In the genomic region with DNA sequence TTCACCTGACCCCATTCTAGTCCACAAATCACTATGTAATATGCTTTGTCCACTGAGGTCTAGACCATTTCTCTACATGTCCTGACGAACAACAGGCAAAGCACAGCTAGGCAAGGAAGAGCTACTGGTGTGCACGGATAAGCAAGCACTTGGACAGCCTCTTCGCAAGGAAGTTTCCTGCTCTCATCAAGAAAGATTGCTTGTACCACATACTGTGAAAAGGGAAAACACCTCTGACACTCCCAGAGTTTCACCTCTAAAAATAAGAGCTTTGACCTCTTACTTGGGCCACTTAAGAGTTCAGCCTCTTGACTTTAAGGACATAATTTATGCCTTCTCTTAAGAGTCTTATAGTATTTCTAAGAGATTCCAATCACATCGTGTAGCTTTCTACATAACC, we compare ENCODE assay signal across 1 cellular context.
TF ChIP-seq lines count a peak whose summit lies in the region.

No MANE protein-coding gene starts in this region.

TF ChIP-seq in WTC11, 78 proteins besides CTCF, POLR2A, EP300 and RAD21 (continued from another document):
- TF ChIP-seq ARID4B (CRISPR knock-in tag; IDR thresholded peaks at IDR 0.05; ENCODE audit: borderline replicate concordance) (no peak), ZNF232 (CRISPR knock-in tag; IDR thresholded peaks at IDR 0.05) (no peak), CBFB (CRISPR knock-in tag; IDR thresholded peaks at IDR 0.05; ENCODE audit: low read depth) (no peak), SMAD3 (CRISPR knock-in tag; IDR thresholded peaks at IDR 0.05; ENCODE audit: borderline replicate concordance) (no peak), SOX15 (CRISPR knock-in tag; IDR thresholded peaks at IDR 0.05) (no peak), NR2C2 (CRISPR knock-in tag; IDR thresholded peaks at IDR 0.05) (no peak), PRRX2 (CRISPR knock-in tag; IDR thresholded peaks at IDR 0.05) (no peak), ZNF512 (CRISPR knock-in tag; IDR thresholded peaks at IDR 0.05; ENCODE audit: borderline replicate concordance) (no peak), ZNF219 (CRISPR knock-in tag; IDR thresholded peaks at IDR 0.05; ENCODE audit: borderline replicate concordance) (no peak)
